1 cellular context compared by ENCODE assay signal in the genomic region with DNA sequence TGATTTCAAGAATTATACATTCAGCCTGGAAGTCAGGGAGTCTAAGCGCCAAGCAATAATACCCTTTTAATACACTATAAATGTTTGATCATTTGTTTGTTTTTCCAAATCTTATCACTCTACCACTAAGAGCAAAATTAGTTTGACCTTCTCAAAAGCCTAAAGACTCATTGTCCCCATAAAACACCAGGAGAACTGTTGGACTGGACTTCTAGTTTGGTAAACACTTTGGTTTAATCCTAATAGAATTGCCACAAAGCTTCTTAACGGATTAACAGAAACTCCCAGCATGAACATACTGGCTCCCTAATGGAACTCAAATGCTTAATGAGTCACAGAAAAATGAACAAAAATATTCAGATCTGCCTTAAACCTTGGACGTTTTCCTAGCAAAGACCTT.
TF ChIP-seq lines count a peak whose summit lies in the region.

No MANE protein-coding gene starts in this region.

TF ChIP-seq in HEK293, 187 proteins besides CTCF, POLR2A, EP300 and RAD21 (continued from another document):
- TF ChIP-seq, protein P1, sequence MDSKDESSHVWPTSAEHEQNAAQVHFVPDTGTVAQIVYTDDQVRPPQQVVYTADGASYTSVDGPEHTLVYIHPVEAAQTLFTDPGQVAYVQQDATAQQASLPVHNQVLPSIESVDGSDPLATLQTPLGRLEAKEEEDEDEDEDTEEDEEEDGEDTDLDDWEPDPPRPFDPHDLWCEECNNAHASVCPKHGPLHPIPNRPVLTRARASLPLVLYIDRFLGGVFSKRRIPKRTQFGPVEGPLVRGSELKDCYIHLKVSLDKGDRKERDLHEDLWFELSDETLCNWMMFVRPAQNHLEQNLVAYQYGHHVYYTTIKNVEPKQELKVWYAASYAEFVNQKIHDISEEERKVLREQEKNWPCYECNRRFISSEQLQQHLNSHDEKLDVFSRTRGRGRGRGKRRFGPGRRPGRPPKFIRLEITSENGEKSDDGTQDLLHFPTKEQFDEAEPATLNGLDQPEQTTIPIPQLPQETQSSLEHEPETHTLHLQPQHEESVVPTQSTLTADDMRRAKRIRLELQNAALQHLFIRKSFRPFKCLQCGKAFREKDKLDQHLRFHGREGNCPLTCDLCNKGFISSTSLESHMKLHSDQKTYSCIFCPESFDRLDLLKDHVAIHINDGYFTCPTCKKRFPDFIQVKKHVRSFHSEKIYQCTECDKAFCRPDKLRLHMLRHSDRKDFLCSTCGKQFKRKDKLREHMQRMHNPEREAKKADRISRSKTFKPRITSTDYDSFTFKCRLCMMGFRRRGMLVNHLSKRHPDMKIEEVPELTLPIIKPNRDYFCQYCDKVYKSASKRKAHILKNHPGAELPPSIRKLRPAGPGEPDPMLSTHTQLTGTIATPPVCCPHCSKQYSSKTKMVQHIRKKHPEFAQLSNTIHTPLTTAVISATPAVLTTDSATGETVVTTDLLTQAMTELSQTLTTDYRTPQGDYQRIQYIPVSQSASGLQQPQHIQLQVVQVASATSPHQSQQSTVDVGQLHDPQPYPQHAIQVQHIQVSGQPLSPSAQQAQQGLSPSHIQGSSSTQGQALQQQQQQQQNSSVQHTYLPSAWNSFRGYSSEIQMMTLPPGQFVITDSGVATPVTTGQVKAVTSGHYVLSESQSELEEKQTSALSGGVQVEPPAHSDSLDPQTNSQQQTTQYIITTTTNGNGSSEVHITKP (tag by site-specific recombination; IDR thresholded peaks at IDR 0.05) = 0 out of 2 replicates have a peak, but pooled peaks have one; percentile 22
